Comparison of ENCODE assay signal across 1 cellular context in genomic region chr7:8208661-8209060, GRCh38.
TF ChIP-seq lines count a peak whose summit lies in the region.

No MANE protein-coding gene starts in this region.

TF ChIP-seq in H1, 55 proteins besides CTCF, POLR2A, EP300 and RAD21 (continued from another document):
- TF ChIP-seq MAX (IDR thresholded peaks at IDR 0.05): no peak
- no peak for TF ChIP-seq POLR2AphosphoS5 (IDR thresholded peaks at IDR 0.05; ENCODE audit: low read depth, low read length)
- no peak for TF ChIP-seq SIN3A (conservative IDR thresholded peaks at IDR 0.05 in 1 of 2, IDR thresholded peaks at IDR 0.05 in 1 of 2; ENCODE audit: low read depth in 1 of 2, low read length in 2 of 2)
- TF ChIP-seq ATF2 (IDR thresholded peaks at IDR 0.05; ENCODE audit: low read length): no peak
- no peak for TF ChIP-seq CHD2 (IDR thresholded peaks at IDR 0.05; ENCODE audit: low read length)
- no peak for TF ChIP-seq RXRA (IDR thresholded peaks at IDR 0.05; ENCODE audit: insufficient read depth, low read depth, low read length)
- TF ChIP-seq HDAC2 (IDR thresholded peaks at IDR 0.05; ENCODE audit: borderline replicate concordance in 1 of 2, low read depth in 2 of 2, low read length in 2 of 2): no peak
